9 cellular contexts compared by ENCODE assay signal in genomic region chr1:58047265-58047858, GRCh38.
DNase-seq lines count a peak whose midpoint lies in the region; ATAC-seq, FAIRE-seq and TF ChIP-seq lines count a peak whose summit lies in the region.
"Had no signal": no experiment of that assay in that cellular context is flagged by ENCODE, and none has a peak within 500 bp of the region (broad histone marks: within the 10 kb centered on the region; RNA-seq: fewer than 3 reads in every experiment).

No MANE protein-coding gene starts in this region.

- FAIRE-seq in bronchial epithelial cell (lab: Jason Lieb, UNC) = no peak

- no peak overlapping the region for H3K27ac Mint-ChIP-seq in nephron

- no peaks in the 10 kb centered on the region for H3K36me3 ChIP-seq in bronchial epithelial cell (ENCODE audit: control insufficient read depth, insufficient read depth, low read length)
- H3K36me3 ChIP-seq: BLaER1 had no signal

- no peaks in the 10 kb centered on the region for H3K9me3 Mint-ChIP-seq in nephron

- DNase-seq in NCI-H146 (lab: John Stamatoyannopoulos, UW) = peak; percentile 18
- no peak for DNase-seq in NCI-H146 treated with DMSO at 0.1 percent for 48 hours (lab: John Stamatoyannopoulos, UW; ENCODE audit: unreplicated experiment)
- DNase-seq in NCI-H748 treated with DMSO at 0.1 percent for 48 hours (lab: John Stamatoyannopoulos, UW) = peak; percentile 15
- DNase-seq in bronchial epithelial cell (ENCODE audit: low read depth) = no peak
- no peak for DNase-seq in kidney glomerular epithelial cell (lab: John Stamatoyannopoulos, UW)
- no peak for DNase-seq in DMS79 treated with DMSO at 0.1 percent for 48 hours (lab: John Stamatoyannopoulos, UW)

- H3K4me3 Mint-ChIP-seq in nephron = no peak overlapping the region

- H3K27me3 ChIP-seq in bronchial epithelial cell (ENCODE audit: control insufficient read depth, insufficient read depth, low read length) = no peaks in the 10 kb centered on the region
- H3K27me3 ChIP-seq: BLaER1 had no signal

- no peaks in the 10 kb centered on the region for H3K36me3 Mint-ChIP-seq in nephron (ENCODE audit: low read depth)

- H3K4me3 ChIP-seq in bronchial epithelial cell (ENCODE audit: low read depth, low read length) = no peak overlapping the region
- H3K4me3 ChIP-seq: BLaER1 had no signal

- peak; percentile 78 for TF ChIP-seq CTCF in bronchial epithelial cell (IDR thresholded peaks at IDR 0.05; ENCODE audit: insufficient read depth, low read length, severe bottlenecking)
- peak; percentile 66 to 76 (median 72) for TF ChIP-seq CTCF in nephron (IDR thresholded peaks at IDR 0.05; ENCODE audit: unreplicated experiment in 3 of 3)

- no peaks in the 10 kb centered on the region for H3K27me3 Mint-ChIP-seq in nephron (ENCODE audit: low read depth)

- ATAC-seq in GM21576 (IDR thresholded peaks at IDR 0.05; ENCODE audit: unreplicated experiment) = peak; percentile 58

- no peaks in the 10 kb centered on the region for H3K4me1 Mint-ChIP-seq in nephron

Comparison
In these comparisons a context has a peak if more than half of its experiments do, and no peak if none do; other contexts are left out.
1. DNase-seq: peak in NCI-H146 (single experiment) and NCI-H748 treated with DMSO at 0.1 percent for 48 hours (single experiment); none in NCI-H146 treated with DMSO at 0.1 percent for 48 hours (single experiment), bronchial epithelial cell (single experiment), kidney glomerular epithelial cell (single experiment) and DMS79 treated with DMSO at 0.1 percent for 48 hours (single experiment).